ENCODE assay signal across 1 cellular context in genomic region chr4:100823066-100823992, GRCh38.
TF ChIP-seq lines count a peak whose summit lies in the region.

No MANE protein-coding gene starts in this region.

TF ChIP-seq in HCT116, 20 proteins besides CTCF, POLR2A, EP300 and RAD21 (continued from another document):
- TF ChIP-seq, protein P1, sequence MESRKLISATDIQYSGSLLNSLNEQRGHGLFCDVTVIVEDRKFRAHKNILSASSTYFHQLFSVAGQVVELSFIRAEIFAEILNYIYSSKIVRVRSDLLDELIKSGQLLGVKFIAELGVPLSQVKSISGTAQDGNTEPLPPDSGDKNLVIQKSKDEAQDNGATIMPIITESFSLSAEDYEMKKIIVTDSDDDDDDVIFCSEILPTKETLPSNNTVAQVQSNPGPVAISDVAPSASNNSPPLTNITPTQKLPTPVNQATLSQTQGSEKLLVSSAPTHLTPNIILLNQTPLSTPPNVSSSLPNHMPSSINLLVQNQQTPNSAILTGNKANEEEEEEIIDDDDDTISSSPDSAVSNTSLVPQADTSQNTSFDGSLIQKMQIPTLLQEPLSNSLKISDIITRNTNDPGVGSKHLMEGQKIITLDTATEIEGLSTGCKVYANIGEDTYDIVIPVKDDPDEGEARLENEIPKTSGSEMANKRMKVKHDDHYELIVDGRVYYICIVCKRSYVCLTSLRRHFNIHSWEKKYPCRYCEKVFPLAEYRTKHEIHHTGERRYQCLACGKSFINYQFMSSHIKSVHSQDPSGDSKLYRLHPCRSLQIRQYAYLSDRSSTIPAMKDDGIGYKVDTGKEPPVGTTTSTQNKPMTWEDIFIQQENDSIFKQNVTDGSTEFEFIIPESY (IDR thresholded peaks at IDR 0.05; ENCODE audit: extremely low read depth, insufficient replicate concordance, low read length), result no peak
- TF ChIP-seq MAX (IDR thresholded peaks at IDR 0.05), result no peak
- TF ChIP-seq SP1 (IDR thresholded peaks at IDR 0.05; ENCODE audit: low read depth), result peak; percentile 22; the same call in 1 of the 2 replicates
- no peak for TF ChIP-seq YY1 (IDR thresholded peaks at IDR 0.05; ENCODE audit: extremely low read depth, insufficient replicate concordance, low read depth, low read length)
- TF ChIP-seq TCF7L2 (IDR thresholded peaks at IDR 0.05; ENCODE audit: borderline replicate concordance, extremely low read depth, insufficient read depth, insufficient read length), result peak; percentile 64
- peak; percentile 53; the same call in 1 of the 2 replicates for TF ChIP-seq FOSL1 (IDR thresholded peaks at IDR 0.05; ENCODE audit: low read depth)
